8 cellular contexts compared by ENCODE assay signal in genomic region chr3:150635526-150635925, GRCh38. TPM values are rescaled to one million over a fixed set of nuclear protein-coding genes. Genes with fewer than 3 reads are reported as not detected.
DNase-seq lines count a peak whose midpoint lies in the region; ATAC-seq and FAIRE-seq lines count a peak whose summit lies in the region.

No MANE protein-coding gene starts in this region.

- H3K4me3 Mint-ChIP-seq in T-cell (peak overlapping the region; percentile 2 to 41 (median 2)), naive B cell (no peak overlapping the region)

- peak; percentile 71 for ATAC-seq in GM18867 (IDR thresholded peaks at IDR 0.05; ENCODE audit: unreplicated experiment)
- ATAC-seq in HG02943 (IDR thresholded peaks at IDR 0.05; ENCODE audit: low read depth, unreplicated experiment): peak; percentile 69
- ATAC-seq in T-cell (replicated peaks in 1 of 4): peak; percentile 64 to 90 (median 76)
- ATAC-seq in naive B cell (ENCODE audit: low read depth in 2 of 2): peak; percentile 56 to 73

- H3K9me3 Mint-ChIP-seq in T-cell (no peaks in the 10 kb centered on the region), naive B cell (no peaks in the 10 kb centered on the region)

- H3K27ac Mint-ChIP-seq in T-cell (peak overlapping the region; percentile 74 to 83), naive B cell (peak overlapping the region in 4 of 6 donors; percentile 16 to 82 (median 20))

- POLR2A ChIA-PET in T-cell (lab: Charles Lee): interaction anchor here in 1 of 2 donors (0.6 to 1.0 kb wide), 11 partner anchors 23 to 1109 kb away, joined by 3 to 21 read pairs (median 7); partner anchors contain the start of genes ERICH6 and SIAH2

- no peak for DNase-seq in T-cell
- DNase-seq in naive B cell: no peak
- no peak for DNase-seq in LoVo (ENCODE audit: low spot score)
- DNase-seq in NCI-H146 treated with DMSO at 0.1 percent for 48 hours (lab: John Stamatoyannopoulos, UW; ENCODE audit: unreplicated experiment): no peak
- no peak for DNase-seq in D341Med (ENCODE audit: low spot score)
- DNase-seq in urothelium cell line (ENCODE audit: low spot score): no peak

- CTCF ChIA-PET in T-cell (lab: Charles Lee): interaction anchor here (0.5 to 0.7 kb wide), 3 partner anchors 68 to 717 kb away, joined by 3 to 6 read pairs (median 4); partner anchors contain the start of gene ERICH6 (in 1 of the 2)

- H3K27me3 Mint-ChIP-seq in T-cell (no peaks in the 10 kb centered on the region), naive B cell (no peaks in the 10 kb centered on the region)

- H3K36me3 Mint-ChIP-seq in T-cell: peaks cover 7% of the 10 kb centered on the region
- no peaks in the 10 kb centered on the region for H3K36me3 Mint-ChIP-seq in naive B cell

- FAIRE-seq in urothelium cell line (lab: Jason Lieb, UNC): no peak

- H3K4me1 Mint-ChIP-seq in T-cell (peaks cover 27 to 40% (median 29%) of the 10 kb centered on the region in 3 donors), naive B cell (peaks cover 13 to 28% (median 14%) of the 10 kb centered on the region in 3 donors)

RNA-seq across cellular contexts. Expression of gene SELENOT, which starts 32.4 kb away (rescaled TPM):
- 10 to 100 TPM; 64.1 to 85.9 (median 70.3) TPM for total RNA-seq in T-cell
- 100 to 1,000 TPM; 279 to 418 (median 299) TPM for polyA plus RNA-seq in naive B cell (ENCODE audit: low read depth in 6 of 6)

Comparison
In these comparisons a context has a peak if more than half of its experiments do, and no peak if none do; other contexts are left out.
1. H3K4me3 Mint-ChIP-seq: peak in T-cell (3 of 3); none in naive B cell (0 of 8).
2. Peak in every context shown above with its lines, with median percentiles within 50 percentile points of each other: ATAC-seq.